Comparison of ENCODE assay signal across 6 cellular contexts in genomic region chr4:7228734-7229133, GRCh38. TPM values are rescaled to one million over a fixed set of nuclear protein-coding genes. Genes with fewer than 3 reads are reported as not detected.
"Had no signal": no experiment of that assay in that cellular context is flagged by ENCODE, and none has a peak within 500 bp of the region (broad histone marks: within the 10 kb centered on the region; RNA-seq: fewer than 3 reads in every experiment).

No MANE protein-coding gene starts in this region.

- H3K4me3 ChIP-seq: GM23338, K562 had no signal

- DNase-seq: H9, HCEC 1CT, IMR-90 had no signal

- H3K4me1 Mint-ChIP-seq: GM23338, H9 had no signal

- H3K9me3 Mint-ChIP-seq: GM23338, H9 had no signal

- ATAC-seq: GM23338, K562 had no signal

- H3K27ac Mint-ChIP-seq: GM23338, H9 had no signal

- H3K4me3 Mint-ChIP-seq: GM23338, H9 had no signal

RNA-seq across cellular contexts. Expression of gene SORCS2, which starts 36.4 kb away (rescaled TPM):
- total RNA-seq: HT-29, K562 had no signal
